In the genomic region with DNA sequence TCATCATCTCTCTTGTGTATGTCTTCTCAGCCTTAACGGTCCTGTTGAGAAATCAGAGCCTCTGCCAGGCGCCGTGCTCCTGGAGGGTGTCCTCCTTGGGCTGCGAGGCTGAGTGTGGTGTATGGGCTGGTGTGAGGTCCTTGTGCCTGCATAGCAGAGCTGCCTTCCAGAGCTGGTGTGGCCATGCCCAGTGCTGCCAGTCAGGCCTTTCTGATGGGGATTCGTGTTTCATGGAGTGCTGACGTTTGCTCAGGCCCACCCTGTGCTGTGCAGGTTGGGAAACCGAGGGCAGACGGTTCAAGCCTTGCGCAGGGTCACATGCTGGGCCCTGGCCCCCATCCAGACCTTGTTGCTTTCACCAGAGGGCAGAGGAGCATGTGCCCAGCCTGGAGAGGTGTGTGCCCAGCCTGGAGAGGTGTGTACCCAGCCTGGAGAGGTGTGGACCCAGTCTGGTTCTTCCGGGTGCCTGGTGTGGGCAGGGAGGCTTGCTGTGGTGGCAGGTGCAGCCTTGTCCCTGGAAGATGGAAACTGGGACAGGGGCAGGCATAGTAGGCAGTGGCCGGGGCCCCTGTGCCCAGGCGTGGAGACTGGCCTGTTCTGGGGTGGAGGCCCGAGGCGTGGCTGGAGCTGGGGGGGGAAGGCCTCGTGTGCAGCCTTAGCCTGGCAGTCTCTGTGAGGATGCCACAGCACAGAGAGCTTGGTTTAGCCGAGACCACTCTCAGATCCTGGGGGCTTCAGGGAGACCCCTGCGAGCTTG, we compare ENCODE assay signal across 16 cellular contexts.
A peak's percentile ranks its signal among the peaks of the same experiment; 100 is the strongest.
DNase-seq lines count a peak whose midpoint lies in the region; ATAC-seq and TF ChIP-seq lines count a peak whose summit lies in the region.
"Had no signal": no experiment of that assay in that cellular context is flagged by ENCODE, and none has a peak within 500 bp of the region (broad histone marks: within the 10 kb centered on the region; RNA-seq: fewer than 3 reads in every experiment).

No MANE protein-coding gene starts in this region.

- no peak for TF ChIP-seq EP300 in stomach (IDR thresholded peaks at IDR 0.05)

- DNase-seq in DMS53 (lab: John Stamatoyannopoulos, UW) (peak; percentile 17), DMS53 treated with DMSO at 0.1 percent for 48 hours (lab: John Stamatoyannopoulos, UW; ENCODE audit: unreplicated experiment) (no peak), PC-9 (peak in 1 of 2 experiments; percentile 57), iris pigment epithelial cell (ENCODE audit: low read depth) (peak; percentile 29), stomach (peak; percentile 81), Calu3 (no peak), KBM-7 (no peak)
- DNase-seq: activated naive CD4-positive, alpha-beta T cell treated with anti-CD3 and anti-CD28 coated beads, Interleukin-2, amount 50 U/mL, for 16 hours; DMS79 treated with DMSO at 0.1 percent for 48 hours; NCI-H2171; stimulated activated CD4-positive, alpha-beta T cell treated with anti-CD3 and anti-CD28 coated beads, Interleukin-4, amount 100 ng/mL, for 4 hours had no signal

- no peak overlapping the region for H2AFZ ChIP-seq in PC-9

- H3K36me3 ChIP-seq in PC-9 (ENCODE audit: low read depth) (no peaks in the 10 kb centered on the region), stomach (peaks cover 17 to 34% (median 26%) of the 10 kb centered on the region in 4 donors)

- in situ Hi-C loops in KBM-7 (cut with MboI; ENCODE audit: low pct_unique_long_range_greater_than_20kb, low sequenced_read_pairs), result no loop called here

- peaks cover 14% of the 10 kb centered on the region for H3K36me3 Mint-ChIP-seq in Calu3 (ENCODE audit: insufficient read depth, unreplicated experiment)

- H3K27ac ChIP-seq in PC-9 (peak overlapping the region; percentile 49), stomach (peak overlapping the region; percentile 16 to 85 (median 74))
- H3K27ac ChIP-seq: 22Rv1, KMS-11 had no signal

- TF ChIP-seq POLR2A in stomach (IDR thresholded peaks at IDR 0.05), result no peak

- 28 to 57% (median 51%) methylated on average over 14 to 17 of the region's 17 CpGs for WGBS in stomach, 5 donors

- H3K4me3 Mint-ChIP-seq in Calu3 (ENCODE audit: low read depth, unreplicated experiment), result no peak overlapping the region

- CTCF ChIA-PET in PC-9 (lab: Charles Lee) (no interaction called here), Calu3 (lab: Charles Lee) (no interaction called here)

- no TSS peak for BruUV-seq in PC-9 (replicated peaks; lab: Mats Ljungman, UMichigan)
- BruUV-seq in Calu3 (replicated peaks; lab: Mats Ljungman, UMichigan), result no TSS peak

- no peaks in the 10 kb centered on the region for H3K27me3 Mint-ChIP-seq in Calu3 (ENCODE audit: unreplicated experiment)
- H3K27me3 Mint-ChIP-seq: progenitor cell of endocrine pancreas had no signal

- peaks cover 29% of the 10 kb centered on the region; the same call in 1 of the 2 replicates for H3F3A ChIP-seq in PC-9 (ENCODE audit: insufficient read depth, low read depth)

- H3K9me3 ChIP-seq in PC-9 (ENCODE audit: insufficient read depth, low read depth) (no peaks in the 10 kb centered on the region), stomach (no peaks in the 10 kb centered on the region)

- peaks cover 29% of the 10 kb centered on the region for H3K4me1 Mint-ChIP-seq in Calu3 (ENCODE audit: low read depth, unreplicated experiment)

- peaks cover 3% of the 10 kb centered on the region; the same call in 1 of the 2 replicates for H4K20me1 ChIP-seq in PC-9 (ENCODE audit: insufficient read depth)

- no peak overlapping the region for H3K4me3 ChIP-seq in PC-9
- H3K4me3 ChIP-seq in stomach, result no peak overlapping the region

- ATAC-seq in HG02973 (IDR thresholded peaks at IDR 0.05; ENCODE audit: unreplicated experiment), result no peak
- ATAC-seq: Panc1 had no signal

- H3K4me2 ChIP-seq in PC-9, result peak overlapping the region; percentile 19; the same call in 1 of the 2 replicates
- H3K4me2 ChIP-seq: KMS-11 had no signal

- no peaks in the 10 kb centered on the region for H3K9me3 Mint-ChIP-seq in Calu3 (ENCODE audit: low read depth, unreplicated experiment)

- H3K9me2 ChIP-seq in PC-9 (ENCODE audit: insufficient read depth), result no peaks in the 10 kb centered on the region

- POLR2A ChIA-PET in PC-9 (lab: Charles Lee; ENCODE audit: unreplicated experiment), result interaction anchor here (1.5 kb wide), 1 partner anchor 31 kb away, joined by 5 read pairs; no protein-coding TSS in a partner anchor

- H3K79me2 ChIP-seq in PC-9 (ENCODE audit: low read depth), result peaks cover 77% of the 10 kb centered on the region

- H3K27me3 ChIP-seq in PC-9 (ENCODE audit: insufficient read depth, low read depth) (no peaks in the 10 kb centered on the region), stomach (no peaks in the 10 kb centered on the region)

- intact Hi-C loops in PC-9 (cut with micrococcal nuclease; ENCODE audit: unreplicated experiment), result no loop called here
- intact Hi-C loops in stomach (cut with DNase I; ENCODE audit: low total_unique reads), result no loop called here
- intact Hi-C loops in Calu3 (cut with micrococcal nuclease; ENCODE audit: unreplicated experiment), result no loop called here

- TF ChIP-seq CTCF in PC-9 (conservative IDR thresholded peaks at IDR 0.05), result no peak
- TF ChIP-seq CTCF in stomach (IDR thresholded peaks at IDR 0.05), result no peak
- TF ChIP-seq CTCF in Calu3 (IDR thresholded peaks at IDR 0.05; ENCODE audit: unreplicated experiment), result no peak

- H3K4me1 ChIP-seq in PC-9 (replicated peaks; ENCODE audit: insufficient read depth), result peaks cover 83% of the 10 kb centered on the region
- peaks cover 81 to 100% (median 95%) of the 10 kb centered on the region in 4 donors for H3K4me1 ChIP-seq in stomach

- H3K27ac Mint-ChIP-seq in Calu3 (ENCODE audit: unreplicated experiment), result no peak overlapping the region
- H3K27ac Mint-ChIP-seq: progenitor cell of endocrine pancreas had no signal

Comparison
In these comparisons a context has a peak if more than half of its experiments do, and no peak if none do; other contexts are left out.
1. DNase-seq: peak in DMS53 (single experiment), iris pigment epithelial cell (single experiment) and stomach (single experiment); none in DMS53 treated with DMSO at 0.1 percent for 48 hours (single experiment), Calu3 (single experiment) and KBM-7 (single experiment).